Comparison of ENCODE assay signal across 1 cellular context in the genomic region with DNA sequence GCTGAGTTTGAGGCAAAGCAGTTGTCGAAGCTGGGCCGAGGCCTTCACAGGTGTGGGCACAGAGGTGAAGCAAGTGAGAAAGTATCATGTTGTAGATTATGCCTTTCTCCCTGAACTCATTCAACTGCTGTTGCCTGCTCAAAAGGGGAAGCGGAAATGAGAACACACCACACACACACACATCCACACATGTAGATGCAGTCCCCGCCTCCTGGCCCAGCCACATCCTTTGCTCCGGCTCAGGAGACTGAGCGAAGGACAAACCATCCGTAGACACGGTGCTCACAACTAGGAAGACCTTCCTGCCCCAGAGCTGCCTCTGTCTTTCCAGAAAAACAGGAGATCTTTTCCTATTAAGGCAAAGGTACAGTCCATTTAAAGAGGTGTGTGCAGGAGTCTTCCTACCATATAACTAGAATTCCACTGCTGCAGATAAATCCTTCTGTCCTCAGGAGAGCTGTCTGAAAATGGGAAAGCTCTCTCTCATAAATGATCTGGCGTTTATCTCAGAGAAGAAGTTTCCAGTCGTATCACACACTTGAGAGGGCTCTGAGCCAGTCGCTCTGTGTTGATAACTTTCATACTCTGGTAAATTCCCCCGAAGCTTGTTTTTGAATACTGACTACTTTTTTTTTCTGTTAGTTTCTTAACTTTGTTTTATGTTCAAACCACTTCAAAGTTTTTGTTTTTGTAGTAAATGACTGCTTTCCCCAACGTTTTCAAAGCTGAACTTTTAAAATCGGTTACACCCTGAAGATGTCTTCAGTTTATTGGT.
TF ChIP-seq lines count a peak whose summit lies in the region.

A gene with protein sequence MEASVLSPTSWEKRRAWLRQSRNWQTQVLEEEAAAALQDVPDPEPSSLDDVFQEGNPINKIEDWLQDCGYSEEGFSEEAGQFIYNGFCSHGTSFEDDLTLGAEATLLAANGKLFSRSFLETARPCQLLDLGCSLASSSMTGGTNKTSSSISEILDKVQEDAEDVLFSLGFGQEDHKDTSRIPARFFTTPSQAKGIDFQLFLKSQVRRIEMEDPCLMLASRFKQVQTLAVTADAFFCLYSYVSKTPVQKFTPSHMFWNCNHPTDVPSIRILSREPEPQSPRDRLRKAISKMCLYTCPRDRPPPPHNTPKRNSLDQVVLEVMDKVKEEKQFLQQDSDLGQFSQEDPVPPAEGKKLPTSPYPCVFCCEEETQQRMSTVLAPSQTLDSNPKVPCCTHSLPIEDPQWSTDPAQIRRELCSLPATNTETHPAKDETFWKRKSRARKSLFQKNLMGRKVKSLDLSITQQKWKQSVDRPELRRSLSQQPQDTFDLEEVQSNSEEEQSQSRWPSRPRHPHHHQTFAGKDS (minus strand): TSS at position 161 of the 775 bp plus-strand sequence. CDS start 10,200 bp downstream, outside the sequence.

TF ChIP-seq in HepG2, 621 proteins besides CTCF, POLR2A, EP300 and RAD21 (continued from another document):
- TF ChIP-seq, protein P1, sequence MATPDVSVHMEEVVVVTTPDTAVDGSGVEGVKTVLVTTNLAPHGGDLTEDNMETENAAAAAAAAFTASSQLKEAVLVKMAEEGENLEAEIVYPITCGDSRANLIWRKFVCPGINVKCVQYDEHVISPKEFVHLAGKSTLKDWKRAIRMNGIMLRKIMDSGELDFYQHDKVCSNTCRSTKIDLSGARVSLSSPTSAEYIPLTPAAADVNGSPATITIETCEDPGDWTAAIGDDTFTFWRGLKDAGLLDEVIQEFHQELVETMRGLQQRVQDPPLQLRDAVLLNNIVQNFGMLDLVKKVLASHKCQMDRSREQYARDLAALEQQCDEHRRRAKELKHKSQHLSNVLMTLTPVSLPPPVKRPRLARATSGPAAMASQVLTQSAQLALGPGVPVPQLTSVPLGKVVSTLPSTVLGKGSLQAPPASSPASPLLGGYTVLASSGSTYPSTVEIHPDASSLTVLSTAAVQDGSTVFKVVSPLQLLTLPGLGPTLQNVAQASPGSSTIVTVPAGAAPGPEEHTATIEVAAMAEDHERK (CRISPR knock-in tag; IDR thresholded peaks at IDR 0.05; ENCODE audit: low read depth), result no peak
- no peak for TF ChIP-seq ZNF280B (CRISPR knock-in tag; IDR thresholded peaks at IDR 0.05; ENCODE audit: borderline replicate concordance)
- TF ChIP-seq ZNF17 (CRISPR knock-in tag; IDR thresholded peaks at IDR 0.05), result no peak
- TF ChIP-seq HNF4A (CRISPR knock-in tag; IDR thresholded peaks at IDR 0.05), result no peak
- TF ChIP-seq RFXAP (CRISPR knock-in tag; IDR thresholded peaks at IDR 0.05; ENCODE audit: borderline replicate concordance), result no peak
- TF ChIP-seq KLF6 (CRISPR knock-in tag; IDR thresholded peaks at IDR 0.05), result no peak
- TF ChIP-seq TAF1 (CRISPR knock-in tag; IDR thresholded peaks at IDR 0.05), result no peak
- no peak for TF ChIP-seq ZFP36 (IDR thresholded peaks at IDR 0.05; ENCODE audit: borderline replicate concordance, low read depth, low read length, partially characterized antibody)
- TF ChIP-seq ZNF280D (CRISPR knock-in tag; IDR thresholded peaks at IDR 0.05), result no peak
- no peak for TF ChIP-seq ZKSCAN8 (CRISPR knock-in tag; IDR thresholded peaks at IDR 0.05; ENCODE audit: borderline replicate concordance)
- no peak for TF ChIP-seq ZSCAN20 (CRISPR knock-in tag; IDR thresholded peaks at IDR 0.05; ENCODE audit: borderline replicate concordance)
- TF ChIP-seq HDAC1 (CRISPR knock-in tag; IDR thresholded peaks at IDR 0.05), result no peak
- no peak for TF ChIP-seq ZBTB46 (CRISPR knock-in tag; IDR thresholded peaks at IDR 0.05; ENCODE audit: borderline replicate concordance)
